8 cellular contexts compared by ENCODE assay signal in genomic region chr3:29281265-29282228, GRCh38. TPM values are rescaled to one million over a fixed set of nuclear protein-coding genes. Genes with fewer than 3 reads are reported as not detected.
DNase-seq lines count a peak whose midpoint lies in the region; ATAC-seq and TF ChIP-seq lines count a peak whose summit lies in the region.

No MANE protein-coding gene starts in this region.

- H3K36me3 Mint-ChIP-seq in activated T-cell treated with anti-CD3 and anti-CD28 coated beads, Interleukin-2, amount 50 U/mL, for 4 hours (ENCODE audit: insufficient read depth): no peaks in the 10 kb centered on the region
- no peaks in the 10 kb centered on the region for H3K36me3 Mint-ChIP-seq in neural progenitor cell

- peak overlapping the region; percentile 82 for H3K4me2 ChIP-seq in neural progenitor cell

- no peaks in the 10 kb centered on the region for H4K20me1 ChIP-seq in neural progenitor cell (ENCODE audit: low read depth)

- H3K9me3 Mint-ChIP-seq in activated T-cell treated with anti-CD3 and anti-CD28 coated beads, Interleukin-2, amount 50 U/mL, for 4 hours: no peaks in the 10 kb centered on the region
- H3K9me3 Mint-ChIP-seq in neural progenitor cell: no peaks in the 10 kb centered on the region

- H3K4me3 ChIP-seq in SK-N-MC (peak overlapping the region; percentile 74), neural progenitor cell (peak overlapping the region; percentile 47)

- H3K36me3 ChIP-seq in SK-N-MC (ENCODE audit: insufficient read depth, low read length) (no peaks in the 10 kb centered on the region), neural progenitor cell (no peaks in the 10 kb centered on the region)

- no peak for TF ChIP-seq CTCF in neural progenitor cell (IDR thresholded peaks at IDR 0.05)

- peak overlapping the region; percentile 54 for H2AFZ ChIP-seq in neural progenitor cell (replicated peaks)

- H3K9ac ChIP-seq in SK-N-MC (ENCODE audit: insufficient read length): peak overlapping the region; percentile 72
- H3K9ac ChIP-seq in neural progenitor cell: no peak overlapping the region

- H3K79me2 ChIP-seq in neural progenitor cell (ENCODE audit: low read depth): no peaks in the 10 kb centered on the region

- H3K4me1 ChIP-seq in neural progenitor cell: peaks cover 27% of the 10 kb centered on the region

- H3F3A ChIP-seq in neural progenitor cell (ENCODE audit: low read depth): peaks cover 22% of the 10 kb centered on the region

- peak; percentile 66 to 80 for ATAC-seq in activated T-cell treated with anti-CD3 and anti-CD28 coated beads, Interleukin-2, amount 50 U/mL, for 4 hours
- ATAC-seq in HG02884 (IDR thresholded peaks at IDR 0.05; ENCODE audit: unreplicated experiment): peak; percentile 64
- no peak for ATAC-seq in GM19324 (IDR thresholded peaks at IDR 0.05; ENCODE audit: low FRiP score, unreplicated experiment)

- H3K27me3 ChIP-seq in neural progenitor cell: no peaks in the 10 kb centered on the region

- H3K27ac ChIP-seq in SK-N-MC (no peak overlapping the region), neural progenitor cell (no peak overlapping the region)

- H3K4me1 Mint-ChIP-seq in activated T-cell treated with anti-CD3 and anti-CD28 coated beads, Interleukin-2, amount 50 U/mL, for 4 hours (ENCODE audit: low read depth): peaks cover 30% of the 10 kb centered on the region
- peaks cover 57% of the 10 kb centered on the region for H3K4me1 Mint-ChIP-seq in neural progenitor cell

- peak overlapping the region; percentile 83 for H3K4me3 Mint-ChIP-seq in activated T-cell treated with anti-CD3 and anti-CD28 coated beads, Interleukin-2, amount 50 U/mL, for 4 hours
- peak overlapping the region; percentile 86 for H3K4me3 Mint-ChIP-seq in neural progenitor cell

- no peak for DNase-seq in activated T-cell treated with anti-CD3 and anti-CD28 coated beads, Interleukin-2, amount 50 U/mL, for 4 hours
- DNase-seq in activated T-cell treated with anti-CD3 and anti-CD28 coated beads for 4 hours (no peak), SK-N-MC (ENCODE audit: low read depth, low spot score) (no peak), fibroblast of gingiva (ENCODE audit: low read depth) (peak; percentile 25), neural progenitor cell (ENCODE audit: low spot score) (peak; percentile 40), GM19238 (ENCODE audit: insufficient read length, low spot score) (no peak)

- H3K9me3 ChIP-seq in SK-N-MC (ENCODE audit: low read depth, low read length) (no peaks in the 10 kb centered on the region), neural progenitor cell (ENCODE audit: low read depth) (no peaks in the 10 kb centered on the region)

- H3K27me3 Mint-ChIP-seq in activated T-cell treated with anti-CD3 and anti-CD28 coated beads, Interleukin-2, amount 50 U/mL, for 4 hours (ENCODE audit: low read depth): peaks cover 6% of the 10 kb centered on the region
- peaks cover 2% of the 10 kb centered on the region for H3K27me3 Mint-ChIP-seq in neural progenitor cell (ENCODE audit: insufficient read depth, low read depth)

- H3K27ac Mint-ChIP-seq in neural progenitor cell: peak overlapping the region; percentile 97

RNA-seq across cellular contexts. Expression of gene RBMS3, which starts 0.7 kb away (rescaled TPM):
- total RNA-seq in activated T-cell treated with anti-CD3 and anti-CD28 coated beads, Interleukin-2, amount 50 U/mL, for 4 hours: 1 to 10 TPM in 2 of 3 donors, under 1 TPM in 1; 0.81 to 1.9 (median 1.1) TPM
- total RNA-seq in neural progenitor cell (ENCODE audit: low replicate concordance): 0.47 and 0.65 TPM in 2 replicates

Comparison
In these comparisons a context has a peak if more than half of its experiments do, and no peak if none do; other contexts are left out.
1. DNase-seq: peak in fibroblast of gingiva (single experiment) and neural progenitor cell (single experiment); none in activated T-cell treated with anti-CD3 and anti-CD28 coated beads, Interleukin-2, amount 50 U/mL, for 4 hours (single experiment), activated T-cell treated with anti-CD3 and anti-CD28 coated beads for 4 hours (single experiment), SK-N-MC (single experiment) and GM19238 (single experiment).